11 cellular contexts compared by ENCODE assay signal in the genomic region with DNA sequence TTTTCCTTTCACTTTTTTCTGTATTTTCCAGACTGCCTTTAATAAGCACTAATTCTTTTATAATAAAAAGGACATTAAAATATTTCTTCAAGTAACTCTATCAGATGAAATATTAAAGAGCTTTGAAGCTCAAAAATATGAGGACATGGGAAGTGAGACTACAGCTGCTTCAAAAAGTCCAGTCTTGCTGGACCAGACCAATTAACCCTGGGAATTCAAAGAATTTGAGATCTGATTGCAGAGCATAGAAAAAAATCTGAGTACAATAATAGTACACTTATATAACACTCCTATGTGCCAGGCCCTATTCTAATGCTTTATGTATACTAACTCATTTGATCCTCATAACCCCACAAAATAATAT. TPM values are rescaled to one million over a fixed set of nuclear protein-coding genes. Genes with fewer than 3 reads are reported as not detected.
DNase-seq lines count a peak whose midpoint lies in the region; ATAC-seq and TF ChIP-seq lines count a peak whose summit lies in the region.
"Had no signal": no experiment of that assay in that cellular context is flagged by ENCODE, and none has a peak within 500 bp of the region (broad histone marks: within the 10 kb centered on the region; RNA-seq: fewer than 3 reads in every experiment).

No MANE protein-coding gene starts in this region.

- TF ChIP-seq POLR2A in HCT116 (IDR thresholded peaks at IDR 0.05; ENCODE audit: borderline replicate concordance, extremely low read depth, insufficient read depth, insufficient read length) (no peak), gastroesophageal sphincter (IDR thresholded peaks at IDR 0.05) (no peak)

- H4K20me1 ChIP-seq in HCT116 (ENCODE audit: insufficient read depth), result peaks cover 16% of the 10 kb centered on the region; the same call in 1 of the 2 replicates

- H3K4me1 ChIP-seq in HCT116 (ENCODE audit: control insufficient read depth in 1 of 2, insufficient read depth in 2 of 2, low read length in 2 of 2) (peaks cover 45 to 68% of the 10 kb centered on the region in 2 experiments), gastroesophageal sphincter (peaks cover 15 to 93% (median 26%) of the 10 kb centered on the region in 3 donors)

- H3K9me2 ChIP-seq in HCT116 (ENCODE audit: insufficient read depth), result no peaks in the 10 kb centered on the region

- H3K9me3 ChIP-seq in HCT116 (ENCODE audit: control insufficient read depth in 1 of 2, insufficient read depth in 1 of 2, low read depth in 1 of 2, low read length in 2 of 2), result no peaks in the 10 kb centered on the region
- H3K9me3 ChIP-seq in gastroesophageal sphincter, result no peaks in the 10 kb centered on the region

- DNase-seq in HCT116 (ENCODE audit: low read depth, low spot score) (no peak), NCI-H1417 (lab: John Stamatoyannopoulos, UW) (no peak), islet precursor cell (no peak), SKM-1 treated with dmso at 0.1 percent for 144 hours (lab: John Stamatoyannopoulos, UW; ENCODE audit: unreplicated experiment) (no peak), posterior cingulate gyrus (no peak)
- DNase-seq: effector CD8-positive, alpha-beta T cell had no signal

- ATAC-seq in HCT116 (no peak), gastroesophageal sphincter (no peak)
- ATAC-seq: WTC11 had no signal

- no peak overlapping the region for H2AFZ ChIP-seq in HCT116 (ENCODE audit: low read depth, low read length, poor library complexity, severe bottlenecking)

- peak overlapping the region; percentile 42; the same call in 1 of the 2 replicates for H3K9ac ChIP-seq in HCT116 (ENCODE audit: low read length)

- H3K4me3 ChIP-seq in HCT116 (replicated peaks in 1 of 2; ENCODE audit: low read depth in 1 of 2, low read length in 2 of 2) (0 out of 4 replicates have a peak overlapping the region, but pooled peaks of 1 of the 2 experiments have one; percentile 32), gastroesophageal sphincter (no peak overlapping the region), skin epidermis (no peak overlapping the region)

- POLR2A ChIA-PET in HCT116 (lab: Charles Lee), result interaction anchor here (1.5 kb wide), 1 partner anchor 8 kb away, joined by 5 read pairs; no protein-coding TSS in a partner anchor

- CTCF ChIA-PET in HCT116 (lab: Charles Lee), result no interaction called here

- no TSS peak for BruUV-seq in HCT116 (replicated peaks; lab: Mats Ljungman, UMichigan)

- intact Hi-C loops in HCT116 (cut with micrococcal nuclease), result loop anchor here (5.0 kb wide), 1 partner anchor 98 kb away; a partner anchor contains a TSS
- intact Hi-C loops in posterior cingulate gyrus (cut with DNase I), result no loop called here

- no peak for TF ChIP-seq EP300 in gastroesophageal sphincter (IDR thresholded peaks at IDR 0.05)

- peak overlapping the region; percentile 66 for H3K4me2 ChIP-seq in HCT116 (ENCODE audit: low read length)

- no peak overlapping the region for H3K27ac ChIP-seq in HCT116 (ENCODE audit: low read depth, low read length)
- H3K27ac ChIP-seq in VCaP, result peak overlapping the region; percentile 26; the same call in 1 of the 2 replicates
- H3K27ac ChIP-seq in gastroesophageal sphincter, result peak overlapping the region; percentile 77 to 95 (median 94)
- H3K27ac ChIP-seq in skin epidermis, result peak overlapping the region in 12 of 21 experiments; percentile 7 to 77 (median 54)

- TF ChIP-seq CTCF in HCT116 (IDR thresholded peaks at IDR 0.05 in 2 of 3, conservative IDR thresholded peaks at IDR 0.05 in 1 of 3; ENCODE audit: borderline replicate concordance in 1 of 3, insufficient read depth in 1 of 3, low read depth in 2 of 3, low read length in 2 of 3), result no peak
- no peak for TF ChIP-seq CTCF in VCaP (conservative IDR thresholded peaks at IDR 0.05)
- TF ChIP-seq CTCF in gastroesophageal sphincter (IDR thresholded peaks at IDR 0.05), result no peak

- H3K27me3 ChIP-seq in HCT116 (ENCODE audit: insufficient read depth, low read length) (no peaks in the 10 kb centered on the region), gastroesophageal sphincter (no peaks in the 10 kb centered on the region)

- RAD21 ChIA-PET in HCT116 (lab: Charles Lee; ENCODE audit: low non-redundant PET in 1 of 2, low total read pairs in 2 of 2, uncharacterized antibody in 2 of 2, unreplicated experiment in 2 of 2), result no interaction called here

- H3K36me3 ChIP-seq in HCT116 (ENCODE audit: control insufficient read depth in 1 of 2, insufficient read depth in 2 of 2, low read length in 2 of 2) (no peaks in the 10 kb centered on the region), gastroesophageal sphincter (no peaks in the 10 kb centered on the region)

- H3K79me2 ChIP-seq in HCT116 (ENCODE audit: insufficient read depth, low read length), result peaks cover 99% of the 10 kb centered on the region

- no peak for TF ChIP-seq RAD21 in HCT116 (IDR thresholded peaks at IDR 0.05; ENCODE audit: low read depth)

TF ChIP-seq in HCT116, 20 proteins besides CTCF, POLR2A, EP300 and RAD21:
- no peak for TF ChIP-seq SRF (IDR thresholded peaks at IDR 0.05; ENCODE audit: low read depth)
- no peak for TF ChIP-seq CBX3 (IDR thresholded peaks at IDR 0.05; ENCODE audit: low read depth)
- no peak for TF ChIP-seq SIN3A (IDR thresholded peaks at IDR 0.05; ENCODE audit: low read depth)
- TF ChIP-seq YY1 (IDR thresholded peaks at IDR 0.05; ENCODE audit: extremely low read depth, insufficient replicate concordance, low read depth, low read length), result no peak
- no peak for TF ChIP-seq POLR2AphosphoS5 (IDR thresholded peaks at IDR 0.05; ENCODE audit: low read depth, low read length)

RNA-seq across cellular contexts. Expression of a gene that starts 9.8 kb away (rescaled TPM):
- total RNA-seq in HCT116 (2021; ENCODE audit: unreplicated experiment) (34.8 TPM), gastroesophageal sphincter (100 to 1,000 TPM; 130 to 180 (median 142) TPM)
- polyA plus RNA-seq in HCT116 (2012), result 18.6 and 21.6 TPM in 2 replicates

RNA-seq across cellular contexts. Expression of a gene that starts 57.1 kb away (rescaled TPM):
- total RNA-seq in HCT116 (2021; ENCODE audit: unreplicated experiment) (not detected), gastroesophageal sphincter (10 to 100 TPM in 2 of 4 donors, 1 to 10 TPM in 2; 4.6 to 11.5 (median 10.1) TPM)
- polyA plus RNA-seq in HCT116 (2012), result 0.01 TPM in 1 of 2 replicates, not detected in the other
- total RNA-seq: lung microvascular endothelial cell had no signal
